In genomic region chr15:41585140-41586047, GRCh38 we compare ENCODE assay signal across 8 cellular contexts. TPM values are rescaled to one million over a fixed set of nuclear protein-coding genes. Genes with fewer than 3 reads are reported as not detected.
DNase-seq lines count a peak whose midpoint lies in the region; ATAC-seq, FAIRE-seq and TF ChIP-seq lines count a peak whose summit lies in the region.

No MANE protein-coding gene starts in this region.

- no peaks in the 10 kb centered on the region for H3K36me3 Mint-ChIP-seq in activated CD8-positive, alpha-beta T cell treated with anti-CD3 and anti-CD28 coated beads, Interleukin-2, amount 10 ng/mL, durations not matched to agents 7 days and 5 days (ENCODE audit: low read depth)

- TF ChIP-seq EP300 in A549 (IDR thresholded peaks at IDR 0.05) = no peak

- peaks cover 45% of the 10 kb centered on the region for H3K27me3 Mint-ChIP-seq in activated CD8-positive, alpha-beta T cell treated with anti-CD3 and anti-CD28 coated beads, Interleukin-2, amount 10 ng/mL, durations not matched to agents 7 days and 5 days (ENCODE audit: low read depth)

- H3K4me1 ChIP-seq in A549 (peaks cover 5% of the 10 kb centered on the region; the same call in 1 of the 3 replicates), mucosa of descending colon (ENCODE audit: low read depth) (peaks cover 4% of the 10 kb centered on the region)

- DNase-seq in A549 (ENCODE audit: low read depth in 1 of 2, low spot score in 1 of 2) (peak; percentile 35 to 44), HL-60 (ENCODE audit: low read depth in 1 of 2, low spot score in 1 of 2) (peak in 1 of 2 experiments; percentile 44), erythroblast (lab: John Stamatoyannopoulos, UW) (peak; percentile 41 to 45), mucosa of descending colon (peak in 2 of 3 donors; percentile 38 to 55)
- DNase-seq in activated CD8-positive, alpha-beta T cell treated with anti-CD3 and anti-CD28 coated beads, Interleukin-2, amount 10 ng/mL, durations not matched to agents 7 days and 5 days = peak; percentile 25
- DNase-seq in stimulated activated naive CD4-positive, alpha-beta T cell treated with Interleukin-2 at 50 U/mL for 16 hours (lab: John Stamatoyannopoulos, UW) = peak; percentile 1

- no peaks in the 10 kb centered on the region for H3K9me3 ChIP-seq in A549
- H3K9me3 ChIP-seq in mucosa of descending colon = no peaks in the 10 kb centered on the region

- ATAC-seq in A549 (peak; percentile 91 to 92), mucosa of descending colon (peak; percentile 78), HG03342 (IDR thresholded peaks at IDR 0.05; ENCODE audit: unreplicated experiment) (no peak), HG03378 (IDR thresholded peaks at IDR 0.05; ENCODE audit: unreplicated experiment) (no peak)
- peak; percentile 85 for ATAC-seq in activated CD8-positive, alpha-beta T cell treated with anti-CD3 and anti-CD28 coated beads, Interleukin-2, amount 10 ng/mL, durations not matched to agents 7 days and 5 days

- peak overlapping the region; percentile 41 to 76; a peak in 5 of 6 replicates for H3K27ac ChIP-seq in A549
- no peak overlapping the region for H3K27ac ChIP-seq in HL-60 (replicated peaks)

- TF ChIP-seq CTCF in A549 (IDR thresholded peaks at IDR 0.05) = peak; percentile 24; the same call in 2 of the 3 replicates
- no peak for TF ChIP-seq CTCF in HL-60 (IDR thresholded peaks at IDR 0.05; ENCODE audit: insufficient read depth, low read length)
- TF ChIP-seq CTCF in mucosa of descending colon (IDR thresholded peaks at IDR 0.05) = no peak

- POLR2A ChIA-PET in A549 (lab: Yijun Ruan, JAX) = interaction anchor here (1.1 to 1.2 kb wide), 2 partner anchors 36 to 41 kb away, joined by 6 to 9 read pairs; partner anchors contain the start of gene RPAP1
- POLR2A ChIA-PET in activated CD8-positive, alpha-beta T cell treated with anti-CD3 and anti-CD28 coated beads, Interleukin-2, amount 10 ng/mL, durations not matched to agents 7 days and 5 days (lab: Charles Lee) = no interaction called here

- FAIRE-seq in A549 (lab: Jason Lieb, UNC) = no peak

- TF ChIP-seq POLR2A in A549 (IDR thresholded peaks at IDR 0.05; ENCODE audit: low read length) (no peak), erythroblast (IDR thresholded peaks at IDR 0.05; ENCODE audit: low read length) (no peak)

- no peaks in the 10 kb centered on the region for H3K9me3 Mint-ChIP-seq in activated CD8-positive, alpha-beta T cell treated with anti-CD3 and anti-CD28 coated beads, Interleukin-2, amount 10 ng/mL, durations not matched to agents 7 days and 5 days (ENCODE audit: insufficient read depth)

- peak overlapping the region; percentile 45 for H3K4me3 Mint-ChIP-seq in activated CD8-positive, alpha-beta T cell treated with anti-CD3 and anti-CD28 coated beads, Interleukin-2, amount 10 ng/mL, durations not matched to agents 7 days and 5 days

- TF ChIP-seq RAD21 in A549 (conservative IDR thresholded peaks at IDR 0.05 in 1 of 2, IDR thresholded peaks at IDR 0.05 in 1 of 2) = no peak

- H3K4me1 Mint-ChIP-seq in activated CD8-positive, alpha-beta T cell treated with anti-CD3 and anti-CD28 coated beads, Interleukin-2, amount 10 ng/mL, durations not matched to agents 7 days and 5 days (ENCODE audit: low read depth) = peaks cover 9% of the 10 kb centered on the region

- intact Hi-C loops in mucosa of descending colon (cut with DNase I, micrococcal nuclease) = no loop called here

- peaks cover 4% of the 10 kb centered on the region for H3K27me3 ChIP-seq in HL-60 (ENCODE audit: insufficient read depth, poor library complexity, severe bottlenecking)

- peak overlapping the region; percentile 39 for H3K4me3 ChIP-seq in A549
- peak overlapping the region; percentile 2; the same call in 1 of the 2 replicates for H3K4me3 ChIP-seq in HL-60 (replicated peaks; ENCODE audit: insufficient read depth, low read length)
- no peak overlapping the region for H3K4me3 ChIP-seq in mucosa of descending colon

- H3K36me3 ChIP-seq in mucosa of descending colon (ENCODE audit: low read depth) = no peaks in the 10 kb centered on the region

- H3K27ac Mint-ChIP-seq in activated CD8-positive, alpha-beta T cell treated with anti-CD3 and anti-CD28 coated beads, Interleukin-2, amount 10 ng/mL, durations not matched to agents 7 days and 5 days = no peak overlapping the region

- 27% methylated on average over 39 of the region's 78 CpGs for WGBS in A549 (ENCODE audit: missing lambda C conversion rate)

- CTCF ChIA-PET in A549 (lab: Yijun Ruan, JAX) = interaction anchor here (0.7 to 2.4 kb wide), 9 partner anchors 10 to 119 kb away, joined by 3 to 11 read pairs (median 5); partner anchors contain the start of gene MGA
- CTCF ChIA-PET in activated CD8-positive, alpha-beta T cell treated with anti-CD3 and anti-CD28 coated beads, Interleukin-2, amount 10 ng/mL, durations not matched to agents 7 days and 5 days (lab: Charles Lee) = interaction anchor here (0.7 to 2.0 kb wide), 8 partner anchors 9 to 351 kb away, joined by 3 to 8 read pairs (median 4); no protein-coding TSS in a partner anchor

- peak overlapping the region; percentile 87 for H3K4me2 ChIP-seq in A549

TF ChIP-seq in A549, 52 proteins besides CTCF, POLR2A, EP300 and RAD21:
- TF ChIP-seq E2F6 (IDR thresholded peaks at IDR 0.05; ENCODE audit: borderline replicate concordance, low read depth) (peak; percentile 65), USF2 (IDR thresholded peaks at IDR 0.05) (peak; percentile 38; the same call in 1 of the 2 replicates), KDM1A (IDR thresholded peaks at IDR 0.05; ENCODE audit: low read depth) (no peak), HES2 (IDR thresholded peaks at IDR 0.05) (no peak), HOXA7 (CRISPR knock-in tag; IDR thresholded peaks at IDR 0.05) (no peak), HOXB13 (CRISPR knock-in tag; IDR thresholded peaks at IDR 0.05; ENCODE audit: low read depth) (0 out of 2 replicates have a peak, but pooled peaks have one; percentile 40), MAX (IDR thresholded peaks at IDR 0.05) (peak; percentile 93), MYC (IDR thresholded peaks at IDR 0.05; ENCODE audit: borderline replicate concordance, low read length) (peak; percentile 64; the same call in 1 of the 2 replicates), FOXS1 (CRISPR knock-in tag; IDR thresholded peaks at IDR 0.05) (no peak)
TF ChIP-seq in A549: peak in this region for 5.

RNA-seq across cellular contexts. Expression of gene TYRO3, which starts 26.4 kb away (rescaled TPM):
- polyA plus RNA-seq in A549 (2011; rRNA removed) (8.1 and 11.8 TPM in 2 replicates), A549 (2017; fragmentation: RNase III; extraction: RNeasy Plus Mini Kit Qiagen cat#74134 plus additional on column Dnase treatment) (7.2 to 7.9 TPM (median 7.6 TPM) in 3 replicates)
- polyA plus RNA-seq in A549 (2012; cell fraction: cytosol; rRNA removed) = 8.8 and 12.4 TPM in 2 replicates
- polyA plus RNA-seq in A549 (2012; cell fraction: nucleus; rRNA removed) = 13.0 and 16.9 TPM in 2 replicates
- polyA minus RNA-seq in A549 (2011; rRNA and poly(A)+ RNA removed) = 26.5 and 27.9 TPM in 2 replicates
- under 1 TPM; 0.29 to 0.71 TPM for total RNA-seq in activated CD8-positive, alpha-beta T cell treated with anti-CD3 and anti-CD28 coated beads, Interleukin-2, amount 10 ng/mL, durations not matched to agents 7 days and 5 days
- 1 to 10 TPM; 1.9 to 8.5 (median 2.3) TPM for total RNA-seq in mucosa of descending colon

RNA-seq across cellular contexts. Expression of gene RPAP1, which starts 41.3 kb away (rescaled TPM):
- polyA plus RNA-seq in A549 (2011; rRNA removed) (8.1 and 10.0 TPM in 2 replicates), A549 (2017; fragmentation: RNase III; extraction: RNeasy Plus Mini Kit Qiagen cat#74134 plus additional on column Dnase treatment) (11.9 to 13.1 TPM (median 12.7 TPM) in 3 replicates)
- 13.7 and 16.4 TPM in 2 replicates for polyA plus RNA-seq in A549 (2012; cell fraction: cytosol; rRNA removed)
- 34.2 and 47.9 TPM in 2 replicates for polyA plus RNA-seq in A549 (2012; cell fraction: nucleus; rRNA removed)
- 9.7 and 15.1 TPM in 2 replicates for polyA minus RNA-seq in A549 (2011; rRNA and poly(A)+ RNA removed)
- 10 to 100 TPM; 38.1 to 41.6 TPM for total RNA-seq in activated CD8-positive, alpha-beta T cell treated with anti-CD3 and anti-CD28 coated beads, Interleukin-2, amount 10 ng/mL, durations not matched to agents 7 days and 5 days
- 10 to 100 TPM; 25.1 to 32.7 (median 27.2) TPM for total RNA-seq in mucosa of descending colon

Comparison
In these comparisons a context has a peak if more than half of its experiments do, and no peak if none do; other contexts are left out.
1. ATAC-seq: peak in A549 (2 of 2), activated CD8-positive, alpha-beta T cell treated with anti-CD3 and anti-CD28 coated beads, Interleukin-2, amount 10 ng/mL, durations not matched to agents 7 days and 5 days (single experiment) and mucosa of descending colon (single experiment); none in HG03342 (single experiment) and HG03378 (single experiment).